8 cellular contexts compared by ENCODE assay signal in genomic region chr2:84459028-84459943, GRCh38. TPM values are rescaled to one million over a fixed set of nuclear protein-coding genes. Genes with fewer than 3 reads are reported as not detected.
DNase-seq lines count a peak whose midpoint lies in the region; ATAC-seq, FAIRE-seq and TF ChIP-seq lines count a peak whose summit lies in the region.

Gene SUCLG1, minus strand, starts transcription at chr2:84459280. Its CDS starts 11 bp downstream, at chr2:84459269.

- H3K27me3 Mint-ChIP-seq in T-helper 17 cell: no peaks in the 10 kb centered on the region

- H3K9me3 ChIP-seq in T-helper 17 cell (ENCODE audit: control insufficient read depth, low read length, poor library complexity, severe bottlenecking) (no peaks in the 10 kb centered on the region), psoas muscle (no peaks in the 10 kb centered on the region)

- H3K27me3 ChIP-seq in psoas muscle (ENCODE audit: insufficient read depth in 3 of 3, low read length in 2 of 3): no peaks in the 10 kb centered on the region

- FAIRE-seq in urothelium cell line (lab: Jason Lieb, UNC): no peak

- peak; percentile 73 for TF ChIP-seq POLR2A in GM15510 (IDR thresholded peaks at IDR 0.05; ENCODE audit: borderline replicate concordance, extremely low read depth, insufficient read length)

- no peaks in the 10 kb centered on the region for H3K36me3 ChIP-seq in psoas muscle (ENCODE audit: insufficient read depth in 1 of 2, low read depth in 1 of 2)

- peaks cover 10% of the 10 kb centered on the region for H3K36me3 Mint-ChIP-seq in T-helper 17 cell (ENCODE audit: low read depth)

- H3K4me3 Mint-ChIP-seq in T-helper 17 cell: peak within 1 kb of the TSS; percentile 100

- H3K4me3 ChIP-seq in psoas muscle: peak within 1 kb of the TSS; percentile 94

- no peak for TF ChIP-seq CTCF in psoas muscle (IDR thresholded peaks at IDR 0.05)

- H3K27ac Mint-ChIP-seq in T-helper 17 cell: peak within 1 kb of the TSS; percentile 99

- intact Hi-C loops in left ventricle myocardium superior (cut with micrococcal nuclease): no loop called here
- intact Hi-C loops in psoas muscle (cut with DNase I): no loop called here

- peaks cover 37% of the 10 kb centered on the region for H3K4me1 Mint-ChIP-seq in T-helper 17 cell

- ATAC-seq in HG02885 (IDR thresholded peaks at IDR 0.05; ENCODE audit: poor library complexity, unreplicated experiment) (peak; percentile 95), T-helper 17 cell (peak; percentile 97), left ventricle myocardium superior (peak; percentile 98), psoas muscle (peak; percentile 97 to 99 (median 98))

- H3K4me1 ChIP-seq in psoas muscle: peaks cover 28% of the 10 kb centered on the region

- DNase-seq in NCI-H1694 treated with DMSO at 0.1 percent for 48 hours (lab: John Stamatoyannopoulos, UW): peak; percentile 84
- peak; percentile 74 to 78 (median 75) for DNase-seq in T-helper 17 cell
- DNase-seq in amygdala (lab: John Stamatoyannopoulos, UW): peak; percentile 37 to 95 (median 86)
- DNase-seq in left ventricle myocardium superior: peak; percentile 93
- DNase-seq in psoas muscle: peak; percentile 89 to 94
- peak; percentile 92 for DNase-seq in urothelium cell line (ENCODE audit: low spot score)

- 0 to 1% (median 0%) methylated on average over 56 to 57 of the region's 57 CpGs for WGBS in psoas muscle, 3 donors

- peak within 1 kb of the TSS; percentile 90 for H3K27ac ChIP-seq in psoas muscle

RNA-seq across cellular contexts. Expression of gene SUCLG1, which starts in this region (rescaled TPM):
- total RNA-seq in T-helper 17 cell (10 to 100 TPM; 45.8 to 51.1 TPM), left ventricle myocardium superior (308 TPM), psoas muscle (100 to 1,000 TPM; 112 to 175 (median 128) TPM)
- polyA plus RNA-seq in psoas muscle: 100 to 1,000 TPM; 164 to 184 (median 180) TPM

Comparison
In these comparisons a context has a peak if more than half of its experiments do, and no peak if none do; other contexts are left out.
1. Peak in every context shown above with its lines: DNase-seq, ATAC-seq, H3K4me3 ChIP-seq and H3K27ac ChIP-seq.